In the genomic region with DNA sequence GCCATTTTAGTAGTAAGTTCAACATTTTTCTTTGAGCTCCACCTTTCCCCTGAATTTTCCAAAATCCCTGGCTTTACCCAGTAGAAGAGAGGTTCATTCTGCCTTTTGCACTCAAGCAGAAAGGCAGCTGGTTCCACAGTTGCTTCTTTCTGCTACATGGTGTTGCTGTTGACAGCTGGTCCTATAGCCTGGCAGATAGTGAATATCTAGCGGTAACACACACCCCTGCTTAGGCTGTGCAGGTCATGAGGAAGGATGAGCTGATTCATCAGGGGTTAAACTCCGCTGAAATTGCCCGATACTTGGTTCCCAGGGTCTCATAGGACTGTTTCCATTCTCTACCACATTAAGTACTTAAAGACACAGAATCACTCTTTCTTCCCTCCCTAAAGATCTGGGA, we compare ENCODE assay signal across 21 cellular contexts.
"Had no signal": no experiment of that assay in that cellular context is flagged by ENCODE, and none has a peak within 500 bp of the region (broad histone marks: within the 10 kb centered on the region; RNA-seq: fewer than 3 reads in every experiment).

No MANE protein-coding gene starts in this region.

- H3K27me3 ChIP-seq: esophagus muscularis mucosa, gastroesophageal sphincter, right atrium auricular region, suprapubic skin, transverse colon had no signal

- ATAC-seq: activated CD8-positive, alpha-beta T cell treated with anti-CD3 and anti-CD28 coated beads for 36 hours; activated T-helper 17 cell treated with anti-CD3 and anti-CD28 coated beads, Interleukin-2, amount 50 U/mL, for 72 hours; gastroesophageal sphincter; heart right ventricle; naive thymus-derived CD8-positive, alpha-beta T cell; stimulated activated naive CD8-positive, alpha-beta T cell treated with anti-CD3 and anti-CD28 coated beads, Interleukin-15, amount 100 ng/mL, for 72 hours had no signal

- H3K4me3 ChIP-seq: esophagus muscularis mucosa, gastroesophageal sphincter, heart right ventricle, prostate gland, right atrium auricular region, skin epidermis, suprapubic skin, transverse colon had no signal

- H3K36me3 ChIP-seq: esophagus muscularis mucosa, gastroesophageal sphincter, heart right ventricle, prostate gland, right atrium auricular region, suprapubic skin, transverse colon had no signal

- H3K27ac ChIP-seq: esophagus muscularis mucosa, gastroesophageal sphincter, heart right ventricle, prostate gland, right atrium auricular region, skin epidermis, suprapubic skin, transverse colon had no signal

- H3K9me3 ChIP-seq: esophagus muscularis mucosa, gastroesophageal sphincter, heart right ventricle, prostate gland, right atrium auricular region, suprapubic skin, transverse colon had no signal

- DNase-seq: activated CD4-positive, alpha-beta T cell treated with anti-CD3 and anti-CD28 coated beads, Interleukin-2, amount 10 ng/mL, durations not matched to agents 24 days and 14 days; activated CD8-positive, alpha-beta T cell treated with anti-CD3 and anti-CD28 coated beads for 36 hours; activated naive CD4-positive, alpha-beta T cell; activated naive CD8-positive, alpha-beta T cell treated with anti-CD3 and anti-CD28 coated beads for 36 hours; activated T-cell treated with anti-CD3 and anti-CD28 coated beads, Interleukin-2, amount 50 U/mL, for 1 hour; amniotic stem cell; effector CD8-positive, alpha-beta T cell; heart right ventricle; mesenchymal stem cell; naive thymus-derived CD8-positive, alpha-beta T cell; stimulated activated CD4-positive, alpha-beta T cell treated with anti-CD3 and anti-CD28 coated beads, Interleukin-15, amount 100 ng/mL, for 24 hours; stimulated activated CD4-positive, alpha-beta T cell treated with anti-CD3 and anti-CD28 coated beads, Interleukin-2, amount 100 ng/mL, for 48 hours; stimulated activated naive CD8-positive, alpha-beta T cell treated with anti-CD3 and anti-CD28 coated beads, Interleukin-15, amount 100 ng/mL, for 72 hours; transverse colon had no signal

- H3K4me1 ChIP-seq: esophagus muscularis mucosa, gastroesophageal sphincter, heart right ventricle, prostate gland, right atrium auricular region, suprapubic skin, transverse colon had no signal
